In genomic region chr19:40607311-40607871, GRCh38 we compare ENCODE assay signal across 13 cellular contexts. TPM values are rescaled to one million over a fixed set of nuclear protein-coding genes. Genes with fewer than 3 reads are reported as not detected.
DNase-seq lines count a peak whose midpoint lies in the region; ATAC-seq and TF ChIP-seq lines count a peak whose summit lies in the region.
"Had no signal": no experiment of that assay in that cellular context is flagged by ENCODE, and none has a peak within 500 bp of the region (broad histone marks: within the 10 kb centered on the region; RNA-seq: fewer than 3 reads in every experiment).

No MANE protein-coding gene starts in this region.

- H3K4me1 ChIP-seq in Peyer's patch (peaks cover 8 to 59% (median 25%) of the 10 kb centered on the region in 4 donors), esophagus (ENCODE audit: control insufficient read depth in 2 of 2, insufficient read depth in 2 of 2, low read length in 1 of 2) (peaks cover 3 to 47% of the 10 kb centered on the region in 2 donors), ovary (ENCODE audit: insufficient read depth) (peaks cover 11% of the 10 kb centered on the region)

- no peak for ATAC-seq in HG03025 (IDR thresholded peaks at IDR 0.05; ENCODE audit: low FRiP score, unreplicated experiment)

- no peak for TF ChIP-seq POLR2A in Peyer's patch (IDR thresholded peaks at IDR 0.05)
- no peak for TF ChIP-seq POLR2A in ovary (IDR thresholded peaks at IDR 0.05)

- H3K36me3 ChIP-seq in Peyer's patch = no peaks in the 10 kb centered on the region
- H3K36me3 ChIP-seq in esophagus (ENCODE audit: control insufficient read depth in 2 of 2, insufficient read depth in 2 of 2, low read length in 1 of 2) = no peaks in the 10 kb centered on the region
- H3K36me3 ChIP-seq in ovary = no peaks in the 10 kb centered on the region

- DNase-seq in NCI-H748 (lab: John Stamatoyannopoulos, UW; ENCODE audit: unreplicated experiment) (peak; percentile 32), NCI-H748 treated with DMSO at 0.1 percent for 48 hours (lab: John Stamatoyannopoulos, UW) (no peak), Peyer's patch (peak in 2 of 3 donors; percentile 82 to 87), ovary (peak in 4 of 5 donors; percentile 50 to 74 (median 62)), NCI-H1417 treated with DMSO at 0.1 percent for 48 hours (lab: John Stamatoyannopoulos, UW) (no peak)
- DNase-seq in effector CD4-positive, alpha-beta T cell = no peak
- DNase-seq: 8988T, DMS 273 treated with DMSO at 0.1 percent for 48 hours, HFFc6, hypothalamus, SIG-M5 had no signal

- 40 to 51% methylated on average over 26 of the region's 26 CpGs for WGBS in esophagus, 2 donors
- 51 to 67% (median 52%) methylated on average over 26 of the region's 26 CpGs for WGBS in ovary, 3 donors

- H3K9me3 ChIP-seq in Peyer's patch (no peaks in the 10 kb centered on the region), esophagus (ENCODE audit: control insufficient read depth in 2 of 2, insufficient read depth in 1 of 2, low read depth in 1 of 2, low read length in 1 of 2) (peaks cover 0 to 2% of the 10 kb centered on the region in 2 donors), ovary (no peaks in the 10 kb centered on the region)

- H3K27ac ChIP-seq in Peyer's patch (peak overlapping the region in 3 of 4 donors; percentile 82 to 98 (median 96)), esophagus (ENCODE audit: low read depth in 2 of 2, low read length in 1 of 2) (peak overlapping the region; percentile 96 to 99), ovary (no peak overlapping the region)

- H3K4me3 ChIP-seq in Peyer's patch = no peak overlapping the region
- H3K4me3 ChIP-seq in esophagus (ENCODE audit: low read depth in 1 of 2, low read length in 2 of 2) = no peak overlapping the region
- no peak overlapping the region for H3K4me3 ChIP-seq in ovary

- no peak for TF ChIP-seq CTCF in Peyer's patch (IDR thresholded peaks at IDR 0.05)
- TF ChIP-seq CTCF in ovary (IDR thresholded peaks at IDR 0.05) = no peak

- intact Hi-C loops in ovary (cut with DNase I) = loop anchor here in 2 of 4 donors (10.0 kb wide), 1 partner anchor 143 kb away; the partner anchor contains the start of genes BLVRB (in 2 of the 2) and SPTBN4 (in 2 of the 2)

- no peak for TF ChIP-seq EP300 in ovary (IDR thresholded peaks at IDR 0.05)

- H3K27me3 ChIP-seq in Peyer's patch = no peaks in the 10 kb centered on the region
- H3K27me3 ChIP-seq in esophagus (ENCODE audit: control insufficient read depth in 1 of 2, insufficient read depth in 2 of 2, low read length in 2 of 2) = no peaks in the 10 kb centered on the region
- no peaks in the 10 kb centered on the region for H3K27me3 ChIP-seq in ovary

RNA-seq across cellular contexts. Expression of gene LTBP4, which starts 6.2 kb away (rescaled TPM):
- total RNA-seq in Peyer's patch (100 to 1,000 TPM; 164 to 484 (median 329) TPM), ovary (100 to 1,000 TPM; 214 to 840 (median 547) TPM)
- polyA plus RNA-seq in esophagus (100 to 1,000 TPM in 1 of 2 donors, 10 to 100 TPM in 1; 69.9 to 117 TPM), ovary (100 to 1,000 TPM; 152 to 488 TPM)

RNA-seq across cellular contexts. Expression of gene SHKBP1, which starts 30.7 kb away (rescaled TPM):
- total RNA-seq in Peyer's patch (100 to 1,000 TPM in 2 of 4 donors, 10 to 100 TPM in 2; 73.4 to 121 (median 99.9) TPM), ovary (10 to 100 TPM; 23.4 to 48.7 (median 33.8) TPM)
- polyA plus RNA-seq in esophagus (10 to 100 TPM; 47.9 to 53.6 TPM), ovary (10 to 100 TPM; 16.3 to 34.8 TPM)

Comparison
In these comparisons a context has a peak if more than half of its experiments do, and no peak if none do; other contexts are left out.
1. DNase-seq: peak in NCI-H748 (single experiment), Peyer's patch (2 of 3) and ovary (4 of 5); none in NCI-H748 treated with DMSO at 0.1 percent for 48 hours (single experiment), effector CD4-positive, alpha-beta T cell (single experiment) and NCI-H1417 treated with DMSO at 0.1 percent for 48 hours (single experiment).
2. H3K27ac ChIP-seq: peak in Peyer's patch (3 of 4) and esophagus (2 of 2); none in ovary (0 of 2).